In genomic region chr11:65383778-65384177, GRCh38 we compare ENCODE assay signal across 10 cellular contexts. TPM values are rescaled to one million over a fixed set of nuclear protein-coding genes. Genes with fewer than 3 reads are reported as not detected.
DNase-seq lines count a peak whose midpoint lies in the region; ATAC-seq and TF ChIP-seq lines count a peak whose summit lies in the region.
"Had no signal": no experiment of that assay in that cellular context is flagged by ENCODE, and none has a peak within 500 bp of the region (broad histone marks: within the 10 kb centered on the region; RNA-seq: fewer than 3 reads in every experiment).

No MANE protein-coding gene starts in this region.

- H3K9me3 ChIP-seq in mesodermal cell (ENCODE audit: control insufficient read depth, low read length) (no peaks in the 10 kb centered on the region), tibial artery (no peaks in the 10 kb centered on the region)
- H3K9me3 ChIP-seq: BE2C had no signal

- H3K27ac ChIP-seq in angular gyrus (ENCODE audit: low read depth, low read length): peak overlapping the region; percentile 29
- peak overlapping the region; percentile 99 for H3K27ac ChIP-seq in mesodermal cell (ENCODE audit: low read depth, low read length, severe bottlenecking)
- H3K27ac ChIP-seq in tibial artery: peak overlapping the region; percentile 96 to 97

- H3K4me1 ChIP-seq in mesodermal cell (ENCODE audit: control insufficient read depth, insufficient read depth, low read length, poor library complexity, severe bottlenecking): peaks cover 36% of the 10 kb centered on the region
- peaks cover 9 to 65% (median 52%) of the 10 kb centered on the region in 4 donors for H3K4me1 ChIP-seq in tibial artery
- H3K4me1 ChIP-seq: BE2C had no signal

- intact Hi-C loops in tibial artery (cut with DNase I; ENCODE audit: low total_unique reads): loop anchor here (2.0 kb wide), 1 partner anchor 33 kb away; no protein-coding TSS in a partner anchor

- no peaks in the 10 kb centered on the region for H3K9me3 Mint-ChIP-seq in activated T-cell treated with anti-CD3 and anti-CD28 coated beads, Interleukin-2, amount 50 U/mL, for 72 hours

- no peaks in the 10 kb centered on the region for H3K27me3 Mint-ChIP-seq in activated T-cell treated with anti-CD3 and anti-CD28 coated beads, Interleukin-2, amount 50 U/mL, for 72 hours (ENCODE audit: low read depth)

- H3K36me3 ChIP-seq in mesodermal cell (ENCODE audit: control insufficient read depth, insufficient read depth, low read length) (peaks cover 10% of the 10 kb centered on the region), tibial artery (peaks cover 0 to 6% (median 0%) of the 10 kb centered on the region in 3 donors)
- H3K36me3 ChIP-seq: BE2C had no signal

- peaks cover 0 to 2% of the 10 kb centered on the region in 2 donors for H3K36me3 Mint-ChIP-seq in activated T-cell treated with anti-CD3 and anti-CD28 coated beads, Interleukin-2, amount 50 U/mL, for 72 hours (ENCODE audit: insufficient read depth in 2 of 2)

- ATAC-seq in activated T-cell treated with anti-CD3 and anti-CD28 coated beads, Interleukin-2, amount 50 U/mL, for 72 hours (replicated peaks in 1 of 2): no peak
- ATAC-seq in GM18868 (IDR thresholded peaks at IDR 0.05; ENCODE audit: unreplicated experiment): no peak
- ATAC-seq in HG02759 (IDR thresholded peaks at IDR 0.05; ENCODE audit: unreplicated experiment): no peak
- no peak for ATAC-seq in GM18873 (IDR thresholded peaks at IDR 0.05; ENCODE audit: low FRiP score, unreplicated experiment)

- no peak for TF ChIP-seq CTCF in tibial artery (IDR thresholded peaks at IDR 0.05)

- no peaks in the 10 kb centered on the region for H3K27me3 ChIP-seq in tibial artery
- H3K27me3 ChIP-seq: BE2C had no signal

- no peak for DNase-seq in activated T-cell treated with anti-CD3 and anti-CD28 coated beads, Interleukin-2, amount 50 U/mL, for 72 hours
- DNase-seq in activated T-cell treated with anti-CD3 and anti-CD28 coated beads, Interleukin-2, amount 50 U/mL, for 48 hours: no peak
- no peak for DNase-seq in tibial artery
- DNase-seq: activated gamma-delta T cell treated with Interleukin-2 at 50 U/mL for 16 hours, BE2C had no signal

- WGBS in mesodermal cell (ENCODE audit: insufficient coverage in 2 of 2), 2 experiments: 90 to 100% methylated on average over 4 to 5 of the region's 6 CpGs

- peaks cover 75% of the 10 kb centered on the region for H3K4me1 Mint-ChIP-seq in activated T-cell treated with anti-CD3 and anti-CD28 coated beads, Interleukin-2, amount 50 U/mL, for 72 hours (ENCODE audit: low read depth)

- H3K4me3 Mint-ChIP-seq in activated T-cell treated with anti-CD3 and anti-CD28 coated beads, Interleukin-2, amount 50 U/mL, for 72 hours: peak overlapping the region; percentile 84 to 97

- peak overlapping the region; percentile 51 for H3K27ac Mint-ChIP-seq in activated T-cell treated with anti-CD3 and anti-CD28 coated beads, Interleukin-2, amount 50 U/mL, for 72 hours

- H3K4me3 ChIP-seq in mesodermal cell (ENCODE audit: extremely low read depth, insufficient read depth, low read length, poor library complexity, severe bottlenecking) (no peak overlapping the region), tibial artery (no peak overlapping the region)

RNA-seq across cellular contexts. Expression of gene SLC25A45, which starts 1.3 kb away (rescaled TPM):
- 10 to 100 TPM; 16.4 to 18.8 TPM for total RNA-seq in activated T-cell treated with anti-CD3 and anti-CD28 coated beads, Interleukin-2, amount 50 U/mL, for 72 hours
- polyA plus RNA-seq in mesodermal cell (2013, experiment 1 of 2): 2.9 TPM
- 2.6 TPM for polyA plus RNA-seq in mesodermal cell (2013, experiment 2 of 2)

RNA-seq across cellular contexts. Expression of gene FRMD8, which starts 2.7 kb away (rescaled TPM):
- total RNA-seq in activated T-cell treated with anti-CD3 and anti-CD28 coated beads, Interleukin-2, amount 50 U/mL, for 72 hours: 10 to 100 TPM; 43.5 to 47.2 TPM
- 58.2 TPM for polyA plus RNA-seq in mesodermal cell (2013, experiment 1 of 2)
- polyA plus RNA-seq in mesodermal cell (2013, experiment 2 of 2): 48.4 TPM

RNA-seq across cellular contexts. Expression of gene TIGD3, which starts 29.2 kb away (rescaled TPM):
- total RNA-seq in activated T-cell treated with anti-CD3 and anti-CD28 coated beads, Interleukin-2, amount 50 U/mL, for 72 hours: 1 to 10 TPM; 1.3 to 1.8 TPM
- polyA plus RNA-seq in mesodermal cell (2013, experiment 1 of 2): 0.81 TPM
- 0.40 TPM for polyA plus RNA-seq in mesodermal cell (2013, experiment 2 of 2)

RNA-seq across cellular contexts. Expression of gene NEAT1, which starts 38.8 kb away (rescaled TPM):
- 1,000 to 10,000 TPM in 1 of 2 donors, 100 to 1,000 TPM in 1; 678 to 1,151 TPM for total RNA-seq in activated T-cell treated with anti-CD3 and anti-CD28 coated beads, Interleukin-2, amount 50 U/mL, for 72 hours
- 32.4 TPM for polyA plus RNA-seq in mesodermal cell (2013, experiment 1 of 2)
- polyA plus RNA-seq in mesodermal cell (2013, experiment 2 of 2): 28.8 TPM

RNA-seq across cellular contexts. Expression of gene DPF2, which starts 50.1 kb away (rescaled TPM):
- total RNA-seq in activated T-cell treated with anti-CD3 and anti-CD28 coated beads, Interleukin-2, amount 50 U/mL, for 72 hours: 100 to 1,000 TPM; 110 to 139 TPM
- 81.1 TPM for polyA plus RNA-seq in mesodermal cell (2013, experiment 1 of 2)
- polyA plus RNA-seq in mesodermal cell (2013, experiment 2 of 2): 73.7 TPM

Comparison
In these comparisons a context has a peak if more than half of its experiments do, and no peak if none do; other contexts are left out.
1. H3K27ac ChIP-seq: peak in every context shown above with its lines; median percentile 99 in mesodermal cell; 96 in tibial artery; 29 in angular gyrus.